In the genomic region with DNA sequence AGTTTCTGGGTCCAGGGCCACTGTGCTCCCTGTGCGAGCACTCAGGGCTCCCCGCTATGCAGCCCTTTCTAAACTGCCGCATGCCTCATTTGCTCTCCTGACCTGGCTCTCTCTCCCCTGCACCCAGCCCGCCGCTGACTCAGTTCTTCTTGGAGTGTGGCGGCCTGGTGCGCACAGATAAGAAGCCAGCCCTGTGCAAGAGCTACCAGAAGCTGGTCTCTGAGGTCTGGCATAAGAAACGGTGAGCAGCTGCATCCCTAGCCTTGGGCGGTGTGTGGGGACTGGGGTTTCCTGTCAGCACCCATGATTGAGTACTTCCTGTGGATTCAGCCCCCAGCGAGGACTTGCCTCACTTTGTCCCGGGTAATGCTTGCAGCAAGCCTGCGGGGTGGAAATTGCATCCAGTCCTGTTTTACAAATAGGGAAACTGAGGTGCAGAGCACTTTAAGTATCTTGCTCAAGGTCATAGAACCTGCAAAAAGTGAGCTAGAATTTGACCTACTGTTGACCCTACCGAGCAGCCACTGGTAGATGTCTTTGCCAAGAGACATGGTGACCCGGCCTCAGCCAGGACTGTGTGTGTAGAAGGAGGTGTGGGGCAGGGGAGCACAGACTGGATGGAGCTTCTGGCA, we compare ENCODE assay signal across 8 cellular contexts. TPM values are rescaled to one million over a fixed set of nuclear protein-coding genes. Genes with fewer than 3 reads are reported as not detected.
DNase-seq lines count a peak whose midpoint lies in the region; TF ChIP-seq lines count a peak whose summit lies in the region.

No MANE protein-coding gene starts in this region.

- H3K4me1 ChIP-seq in ascending aorta, result no peaks in the 10 kb centered on the region

- DNase-seq in AG08395 (ENCODE audit: low spot score) (peak; percentile 43), NCI-H2081 treated with DMSO at 0.1 percent for 48 hours (lab: John Stamatoyannopoulos, UW) (peak; percentile 28), inferior parietal cortex (ENCODE audit: extremely low spot score) (peak; percentile 73), WERI-Rb-1 (no peak), ascending aorta (ENCODE audit: low spot score in 2 of 2) (no peak), DMS79 (lab: John Stamatoyannopoulos, UW) (no peak), DMS 273 (lab: John Stamatoyannopoulos, UW; ENCODE audit: unreplicated experiment) (no peak)
- DNase-seq in activated CD8-positive, alpha-beta memory T cell treated with anti-CD3 and anti-CD28 coated beads, Interleukin-2, amount 50 U/mL, for 4 hours, result peak; percentile 62

- no peak overlapping the region for H3K4me3 ChIP-seq in WERI-Rb-1 (ENCODE audit: low read depth, low read length)
- no peak overlapping the region for H3K4me3 ChIP-seq in ascending aorta

- H3K36me3 ChIP-seq in WERI-Rb-1, result peaks cover 51% of the 10 kb centered on the region
- H3K36me3 ChIP-seq in ascending aorta, result peaks cover 67 to 77% of the 10 kb centered on the region in 2 donors

- TF ChIP-seq CTCF in WERI-Rb-1 (IDR thresholded peaks at IDR 0.05; ENCODE audit: low read depth, low read length), result no peak
- no peak for TF ChIP-seq CTCF in ascending aorta (IDR thresholded peaks at IDR 0.05)

- H3K9me3 ChIP-seq in WERI-Rb-1 (ENCODE audit: severe bottlenecking), result no peaks in the 10 kb centered on the region
- no peaks in the 10 kb centered on the region for H3K9me3 ChIP-seq in ascending aorta

- intact Hi-C loops in ascending aorta (cut with DNase I), result no loop called here

- H3K27ac ChIP-seq in WERI-Rb-1 (no peak overlapping the region), ascending aorta (no peak overlapping the region)

- no peaks in the 10 kb centered on the region for H3K27me3 ChIP-seq in WERI-Rb-1 (ENCODE audit: insufficient read depth, low read depth, severe bottlenecking)
- H3K27me3 ChIP-seq in ascending aorta, result no peaks in the 10 kb centered on the region

RNA-seq across cellular contexts. Expression of gene USP20, which starts 27.9 kb away (rescaled TPM):
- total RNA-seq in ascending aorta, result 34.0 TPM

RNA-seq across cellular contexts. Expression of gene C9orf78, which starts 28.1 kb away (rescaled TPM):
- total RNA-seq in ascending aorta, result 19.2 TPM

RNA-seq across cellular contexts. Expression of gene TOR1A, which starts 39.2 kb away (rescaled TPM):
- 67.7 TPM for total RNA-seq in ascending aorta

Comparison
In these comparisons a context has a peak if more than half of its experiments do, and no peak if none do; other contexts are left out.
1. DNase-seq: peak in AG08395 (single experiment), NCI-H2081 treated with DMSO at 0.1 percent for 48 hours (single experiment), activated CD8-positive, alpha-beta memory T cell treated with anti-CD3 and anti-CD28 coated beads, Interleukin-2, amount 50 U/mL, for 4 hours (single experiment) and inferior parietal cortex (single experiment); none in WERI-Rb-1 (single experiment), ascending aorta (0 of 2), DMS79 (single experiment) and DMS 273 (single experiment).